21 cellular contexts compared by ENCODE assay signal in the genomic region with DNA sequence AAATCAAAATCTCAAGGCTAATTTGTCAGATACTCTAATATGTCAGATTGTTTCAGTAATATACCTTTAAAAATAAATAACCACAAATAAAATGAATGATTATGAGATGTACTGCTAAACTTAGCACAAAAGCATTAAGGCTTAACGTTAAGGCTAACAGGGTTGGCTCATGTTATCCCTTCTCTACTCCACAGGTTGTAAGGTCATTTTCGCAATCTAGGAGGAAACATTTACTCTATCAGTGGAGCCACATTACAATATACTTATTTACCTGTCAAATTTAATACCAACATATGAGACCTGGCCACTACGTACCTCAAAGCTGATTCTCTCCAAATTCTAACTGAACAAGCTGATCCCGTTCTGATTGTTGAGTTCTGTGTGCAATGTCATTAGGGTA.
DNase-seq lines count a peak whose midpoint lies in the region; ATAC-seq, FAIRE-seq and TF ChIP-seq lines count a peak whose summit lies in the region.
"Had no signal": no experiment of that assay in that cellular context is flagged by ENCODE, and none has a peak within 500 bp of the region (broad histone marks: within the 10 kb centered on the region; RNA-seq: fewer than 3 reads in every experiment).

No MANE protein-coding gene starts in this region.

- ATAC-seq in Right ventricle myocardium superior (ENCODE audit: poor library complexity), result peak; percentile 32
- no peak for ATAC-seq in heart left ventricle
- ATAC-seq in HepG2, result no peak
- peak; percentile 53 to 63 (median 57) for ATAC-seq in right lobe of liver
- ATAC-seq: A549; CD8-positive, alpha-beta T cell had no signal

- H3K36me3 ChIP-seq in heart left ventricle (no peaks in the 10 kb centered on the region), liver (ENCODE audit: control insufficient read depth in 4 of 4, insufficient read depth in 3 of 4, low read depth in 1 of 4, low read length in 3 of 4) (no peaks in the 10 kb centered on the region), HepG2 (replicated peaks in 1 of 2; ENCODE audit: control insufficient read depth in 1 of 2, insufficient read depth in 2 of 2, low read length in 2 of 2) (no peaks in the 10 kb centered on the region), right lobe of liver (no peaks in the 10 kb centered on the region)
- H3K36me3 ChIP-seq: BLaER1 treated with 17β-estradiol and CSF1 and Interleukin-3, amounts not matched to agents 10 nM and 100 nM had no signal

- intact Hi-C loops in Right ventricle myocardium superior (cut with DNase I) (no loop called here), heart left ventricle (cut with DNase I) (no loop called here), HepG2 (cut with micrococcal nuclease; ENCODE audit: unreplicated experiment) (no loop called here), right lobe of liver (cut with DNase I) (no loop called here)

- TF ChIP-seq RAD21 in liver (IDR thresholded peaks at IDR 0.05) (no peak), HepG2 (CRISPR knock-in tag; IDR thresholded peaks at IDR 0.05) (no peak)

- no peaks in the 10 kb centered on the region for H3K79me2 ChIP-seq in HepG2 (ENCODE audit: insufficient read depth, low read length)

- H3K4me3 ChIP-seq in heart left ventricle (no peak overlapping the region), liver (ENCODE audit: low read depth in 1 of 3, low read length in 3 of 3) (no peak overlapping the region), HepG2 (replicated peaks in 1 of 3; ENCODE audit: insufficient read depth in 1 of 3, low read depth in 2 of 3, low read length in 3 of 3) (no peak overlapping the region), right lobe of liver (no peak overlapping the region)
- H3K4me3 ChIP-seq: A549; BLaER1 treated with 17β-estradiol and CSF1 and Interleukin-3, amounts not matched to agents 10 nM and 100 nM had no signal

- BruUV-seq in HepG2 (replicated peaks; lab: Mats Ljungman, UMichigan), result no TSS peak

- TF ChIP-seq EP300 in HepG2 (IDR thresholded peaks at IDR 0.05; ENCODE audit: low read depth in 2 of 2, low read length in 2 of 2), result no peak
- TF ChIP-seq EP300 in HepG2 (CRISPR knock-in tag; IDR thresholded peaks at IDR 0.05; ENCODE audit: borderline replicate concordance), result no peak

- no peak overlapping the region for H3K4me2 ChIP-seq in HepG2 (ENCODE audit: low read depth, low read length)
- H3K4me2 ChIP-seq: A549; BLaER1 treated with 17β-estradiol and CSF1 and Interleukin-3, amounts not matched to agents 10 nM and 100 nM had no signal

- 62 to 69% (median 68%) methylated on average over 4 of the region's 4 CpGs for WGBS in heart left ventricle, 4 donors
- WGBS in liver, result 40% methylated on average over 4 of the region's 4 CpGs
- 2% methylated on average over 4 of the region's 4 CpGs for WGBS in HepG2 (ENCODE audit: low lambda C conversion rate)
- WGBS in right lobe of liver (ENCODE audit: insufficient coverage, low coverage, low lambda C conversion rate, missing lambda C conversion rate), result 26% methylated on average over 4 of the region's 4 CpGs

- peaks cover 0 to 47% (median 9%) of the 10 kb centered on the region in 12 donors for H3K4me1 ChIP-seq in heart left ventricle
- peaks cover 6 to 51% (median 40%) of the 10 kb centered on the region in 4 donors for H3K4me1 ChIP-seq in liver (ENCODE audit: control insufficient read depth in 4 of 4, insufficient read depth in 4 of 4, low read length in 3 of 4)
- no peaks in the 10 kb centered on the region for H3K4me1 ChIP-seq in HepG2 (ENCODE audit: insufficient read depth, low read length)
- peaks cover 0 to 47% (median 23%) of the 10 kb centered on the region in 4 donors for H3K4me1 ChIP-seq in right lobe of liver
- H3K4me1 ChIP-seq: A549; BLaER1 treated with 17β-estradiol and CSF1 and Interleukin-3, amounts not matched to agents 10 nM and 100 nM; Caco-2 had no signal

- H3K27me3 ChIP-seq in heart left ventricle (no peaks in the 10 kb centered on the region), liver (ENCODE audit: control insufficient read depth in 4 of 4, insufficient read depth in 4 of 4, low read length in 3 of 4) (no peaks in the 10 kb centered on the region), HepG2 (ENCODE audit: control insufficient read depth in 1 of 2, insufficient read depth in 2 of 2, low read length in 2 of 2) (no peaks in the 10 kb centered on the region; a peak in 1 of 5 replicates), right lobe of liver (no peaks in the 10 kb centered on the region)
- H3K27me3 ChIP-seq: BLaER1 treated with 17β-estradiol and CSF1 and Interleukin-3, amounts not matched to agents 10 nM and 100 nM had no signal

- H3K9me3 ChIP-seq in heart left ventricle, result no peaks in the 10 kb centered on the region
- no peaks in the 10 kb centered on the region for H3K9me3 ChIP-seq in liver (ENCODE audit: control insufficient read depth in 4 of 4, low read length in 3 of 4)
- no peaks in the 10 kb centered on the region for H3K9me3 ChIP-seq in HepG2 (ENCODE audit: low read length)
- H3K9me3 ChIP-seq in right lobe of liver, result no peaks in the 10 kb centered on the region
- H3K9me3 ChIP-seq: A549, Caco-2 had no signal

- in situ Hi-C loops in HepG2 (cut with HindIII; ENCODE audit: extremely low pct_ligation_motif_present, low pct_unique_long_range_greater_than_20kb), result no loop called here

- H4K20me1 ChIP-seq in HepG2 (ENCODE audit: insufficient read depth, low read length), result no peaks in the 10 kb centered on the region
- H4K20me1 ChIP-seq: BLaER1 treated with 17β-estradiol and CSF1 and Interleukin-3, amounts not matched to agents 10 nM and 100 nM had no signal

- FAIRE-seq in HepG2 (lab: Jason Lieb, UNC), result no peak
- FAIRE-seq: A549, D721Med, G401.6, GM12891, GM19239 had no signal

- no peak overlapping the region for H2AFZ ChIP-seq in HepG2 (ENCODE audit: low read length)

- TF ChIP-seq CTCF in heart left ventricle (IDR thresholded peaks at IDR 0.05) (no peak), liver (IDR thresholded peaks at IDR 0.05; ENCODE audit: low read depth, low read length, missing input control) (no peak), HepG2 (CRISPR knock-in tag; IDR thresholded peaks at IDR 0.05) (no peak), right lobe of liver (IDR thresholded peaks at IDR 0.05) (no peak)

- TF ChIP-seq POLR2A in heart left ventricle (IDR thresholded peaks at IDR 0.05), result no peak
- TF ChIP-seq POLR2A in HepG2 (IDR thresholded peaks at IDR 0.05; ENCODE audit: insufficient read depth in 1 of 2, low read depth in 2 of 2, low read length in 2 of 2), result no peak
- TF ChIP-seq POLR2A in right lobe of liver (IDR thresholded peaks at IDR 0.05), result no peak

- H3K9ac ChIP-seq in liver (ENCODE audit: low read depth in 1 of 2, low read length in 2 of 2) (no peak overlapping the region), HepG2 (ENCODE audit: insufficient read depth, low read depth, low read length) (no peak overlapping the region)
- H3K9ac ChIP-seq: BLaER1 treated with 17β-estradiol and CSF1 and Interleukin-3, amounts not matched to agents 10 nM and 100 nM had no signal

- POLR2A ChIA-PET in HepG2 (lab: Yijun Ruan, JAX), result no interaction called here

- CTCF ChIA-PET in HepG2 (lab: Yijun Ruan, JAX; ENCODE audit: low intra/inter-chr PET ratio, low total read pairs), result no interaction called here

- no peak for DNase-seq in Right ventricle myocardium superior
- DNase-seq in heart left ventricle, result no peak
- no peak for DNase-seq in HepG2 (ENCODE audit: low spot score)
- no peak for DNase-seq in right lobe of liver
- DNase-seq in NCI-H345 (lab: John Stamatoyannopoulos, UW), result no peak
- DNase-seq: AML-193; Caco-2; Calu3; CD4-positive, alpha-beta T cell; CD8-positive, alpha-beta T cell; DMS79 treated with DMSO at 0.1 percent for 48 hours; GF-D8 had no signal

- H3K27ac ChIP-seq in heart left ventricle, result no peak overlapping the region
- no peak overlapping the region for H3K27ac ChIP-seq in liver (ENCODE audit: low read depth in 1 of 2, low read length in 2 of 2)
- H3K27ac ChIP-seq in HepG2 (ENCODE audit: extremely low read length, insufficient read depth, low read length), result no peak overlapping the region
- H3K27ac ChIP-seq in right lobe of liver, result peak overlapping the region in 1 of 3 donors; percentile 27
- H3K27ac ChIP-seq: 22Rv1; A549; BLaER1 treated with 17β-estradiol and CSF1 and Interleukin-3, amounts not matched to agents 10 nM and 100 nM; C4-2B had no signal

TF ChIP-seq in liver, 16 proteins besides CTCF, POLR2A, EP300 and RAD21:
- no peak for TF ChIP-seq YY1 (IDR thresholded peaks at IDR 0.05)
- no peak for TF ChIP-seq SP1 (IDR thresholded peaks at IDR 0.05)
- peak in 1 of 2 donors; percentile 38 for TF ChIP-seq RXRA (IDR thresholded peaks at IDR 0.05)
- TF ChIP-seq FOXA2 (IDR thresholded peaks at IDR 0.05), result peak; percentile 14
- peak; percentile 28 to 55 for TF ChIP-seq HNF4A (conservative IDR thresholded peaks at IDR 0.05)

TF ChIP-seq in HepG2, 621 proteins besides CTCF, POLR2A, EP300 and RAD21:
- TF ChIP-seq IKZF1 (IDR thresholded peaks at IDR 0.05), result no peak

Comparison
In these comparisons a context has a peak if more than half of its experiments do, and no peak if none do; other contexts are left out.
1. ATAC-seq: peak in Right ventricle myocardium superior (single experiment) and right lobe of liver (4 of 4); none in heart left ventricle (0 of 4) and HepG2 (single experiment).